14 cellular contexts compared by ENCODE assay signal in genomic region chr6:71482742-71483141, GRCh38.
DNase-seq lines count a peak whose midpoint lies in the region; ATAC-seq and TF ChIP-seq lines count a peak whose summit lies in the region.
"Had no signal": no experiment of that assay in that cellular context is flagged by ENCODE, and none has a peak within 500 bp of the region (broad histone marks: within the 10 kb centered on the region; RNA-seq: fewer than 3 reads in every experiment).

No MANE protein-coding gene starts in this region.

- no peaks in the 10 kb centered on the region for H3K4me1 ChIP-seq in mesenchymal stem cell (ENCODE audit: control insufficient read depth, insufficient read depth, low read depth, low read length)
- H3K4me1 ChIP-seq in thyroid gland: peaks cover 12 to 22% of the 10 kb centered on the region in 2 donors
- H3K4me1 ChIP-seq: body of pancreas, testis had no signal

- peak overlapping the region; percentile 51 to 90 for H2BK12ac ChIP-seq in mesenchymal stem cell (ENCODE audit: low read length in 2 of 2)

- H3K4me2 ChIP-seq in mesenchymal stem cell (ENCODE audit: low read length, poor library complexity, severe bottlenecking): no peak overlapping the region

- no peak overlapping the region for H3K4me3 ChIP-seq in GM12865 (ENCODE audit: low read depth, low read length)
- no peak overlapping the region for H3K4me3 ChIP-seq in choroid plexus epithelial cell (ENCODE audit: low read depth, low read length)
- H3K4me3 ChIP-seq in mesenchymal stem cell (ENCODE audit: insufficient read depth in 1 of 2, low read depth in 1 of 2, low read length in 2 of 2): no peak overlapping the region
- no peak overlapping the region for H3K4me3 ChIP-seq in thyroid gland (replicated peaks in 1 of 3)
- H3K4me3 ChIP-seq: body of pancreas, HAP-1, testis had no signal

- TF ChIP-seq POLR2A in GM18505 (IDR thresholded peaks at IDR 0.05; ENCODE audit: borderline replicate concordance, extremely low read depth, insufficient read depth, insufficient read length): no peak
- TF ChIP-seq POLR2A in thyroid gland (IDR thresholded peaks at IDR 0.05): no peak

- H3K9ac ChIP-seq in mesenchymal stem cell (ENCODE audit: low read length): no peak overlapping the region

- H2AFZ ChIP-seq in mesenchymal stem cell (ENCODE audit: low read depth, low read length): no peak overlapping the region

- TF ChIP-seq CTCF in GM12865 (IDR thresholded peaks at IDR 0.05; ENCODE audit: insufficient read depth, low read depth, low read length, missing control alignments) (no peak), choroid plexus epithelial cell (conservative IDR thresholded peaks at IDR 0.05; ENCODE audit: low read depth, low read length) (peak; percentile 50), thyroid gland (IDR thresholded peaks at IDR 0.05) (peak in 1 of 6 experiments; percentile 11)

- intact Hi-C loops in thyroid gland (cut with DNase I): no loop called here

- H2BK5ac ChIP-seq in mesenchymal stem cell (ENCODE audit: low read depth, low read length, poor library complexity, severe bottlenecking): no peak overlapping the region

- H3K4ac ChIP-seq in mesenchymal stem cell (ENCODE audit: low read depth in 1 of 2, low read length in 2 of 2): no peak overlapping the region

- H4K91ac ChIP-seq in mesenchymal stem cell (ENCODE audit: low read length): no peak overlapping the region

- no peaks in the 10 kb centered on the region for H3K79me1 ChIP-seq in mesenchymal stem cell (replicated peaks; ENCODE audit: low read length, poor library complexity, severe bottlenecking)

- H2BK15ac ChIP-seq in mesenchymal stem cell (ENCODE audit: low read depth, poor library complexity, severe bottlenecking): peak overlapping the region; percentile 9

- H2AK5ac ChIP-seq in mesenchymal stem cell (ENCODE audit: low read length, severe bottlenecking): peak overlapping the region; percentile 70

- no peak overlapping the region for H3K23ac ChIP-seq in mesenchymal stem cell (ENCODE audit: low read length in 2 of 2)

- no peak overlapping the region for H4K8ac ChIP-seq in mesenchymal stem cell (ENCODE audit: low read length)

- no peak for ATAC-seq in GM18505 (IDR thresholded peaks at IDR 0.05; ENCODE audit: unreplicated experiment)
- no peak for ATAC-seq in GM18873 (IDR thresholded peaks at IDR 0.05; ENCODE audit: low FRiP score, unreplicated experiment)
- ATAC-seq: body of pancreas; naive thymus-derived CD8-positive, alpha-beta T cell had no signal

- H3K27ac ChIP-seq in mesenchymal stem cell (ENCODE audit: low read length, poor library complexity, severe bottlenecking) (no peak overlapping the region), thyroid gland (no peak overlapping the region)
- H3K27ac ChIP-seq: body of pancreas, testis had no signal

- H3K9me3 ChIP-seq in mesenchymal stem cell (ENCODE audit: control insufficient read depth, low read length) (no peaks in the 10 kb centered on the region), thyroid gland (no peaks in the 10 kb centered on the region)
- H3K9me3 ChIP-seq: body of pancreas, HAP-1, testis had no signal

- H3K27me3 ChIP-seq in mesenchymal stem cell (ENCODE audit: control insufficient read depth in 1 of 2, insufficient read depth in 1 of 2, low read length in 2 of 2) (no peaks in the 10 kb centered on the region), thyroid gland (no peaks in the 10 kb centered on the region)
- H3K27me3 ChIP-seq: body of pancreas, testis had no signal

- DNase-seq in GM12865 (ENCODE audit: low read depth) (peak; percentile 11), NCI-H226 (peak; percentile 13), choroid plexus epithelial cell (ENCODE audit: low read depth) (peak; percentile 66), mesenchymal stem cell (no peak), germinal center (ENCODE audit: low spot score) (no peak), thyroid gland (no peak)
- DNase-seq: activated CD4-positive, alpha-beta T cell treated with anti-CD3 and anti-CD28 coated beads for 4 hours; body of pancreas; naive thymus-derived CD8-positive, alpha-beta T cell; NCI-H187 treated with DMSO at 0.1 percent for 48 hours; testis had no signal

- no peak overlapping the region for H2BK120ac ChIP-seq in mesenchymal stem cell (ENCODE audit: low read depth, low read length)

- H3K14ac ChIP-seq in mesenchymal stem cell (ENCODE audit: low read length in 2 of 2): no peak overlapping the region

- H3K36me3 ChIP-seq in mesenchymal stem cell (ENCODE audit: control insufficient read depth in 1 of 2, insufficient read depth in 2 of 2, low read depth in 1 of 2, low read length in 2 of 2) (no peaks in the 10 kb centered on the region), thyroid gland (no peaks in the 10 kb centered on the region)
- H3K36me3 ChIP-seq: HAP-1 had no signal

- 83% methylated on average over 2 of the region's 2 CpGs for WGBS in mesenchymal stem cell
- WGBS in thyroid gland, 2 donors: 76 to 79% methylated on average over 2 of the region's 2 CpGs

- H3K18ac ChIP-seq in mesenchymal stem cell (ENCODE audit: low read depth in 1 of 2, low read length in 2 of 2): no peak overlapping the region

Comparison
In these comparisons a context has a peak if more than half of its experiments do, and no peak if none do; other contexts are left out.
1. DNase-seq: peak in GM12865 (single experiment), NCI-H226 (single experiment) and choroid plexus epithelial cell (single experiment); none in mesenchymal stem cell (single experiment), germinal center (single experiment) and thyroid gland (0 of 2).